ENCODE assay signal across 21 cellular contexts in the genomic region with DNA sequence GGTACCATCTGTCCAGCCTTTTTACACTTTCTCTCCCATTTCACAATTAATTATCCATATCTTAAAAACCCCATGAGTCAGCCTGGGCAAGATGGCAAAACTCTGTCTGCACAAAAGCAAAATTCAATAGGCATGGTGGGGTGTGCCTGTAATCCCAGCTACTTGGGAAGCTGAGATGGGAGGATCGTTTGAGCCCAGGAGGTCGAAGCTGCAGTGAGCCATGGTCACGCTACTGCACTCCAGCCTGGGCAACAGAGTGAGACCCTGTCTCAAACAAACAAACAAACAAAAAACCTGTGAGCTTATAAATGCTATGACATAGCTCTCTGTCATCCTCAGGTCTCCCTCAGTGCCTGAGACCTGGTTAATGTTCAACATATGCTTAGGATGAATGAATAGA.
"Had no signal": no experiment of that assay in that cellular context is flagged by ENCODE, and none has a peak within 500 bp of the region (broad histone marks: within the 10 kb centered on the region; RNA-seq: fewer than 3 reads in every experiment).

No MANE protein-coding gene starts in this region.

- H3K27ac Mint-ChIP-seq: activated CD8-positive, alpha-beta memory T cell treated with anti-CD3 and anti-CD28 coated beads, Interleukin-2, amount 10 ng/mL, durations not matched to agents 7 days and 5 days; activated CD8-positive, alpha-beta T cell treated with anti-CD3 and anti-CD28 coated beads, Interleukin-2, amount 10 ng/mL, durations not matched to agents 7 days and 5 days; activated naive CD8-positive, alpha-beta T cell; activated T-cell treated with anti-CD3 and anti-CD28 coated beads, Interleukin-2, amount 50 U/mL, for 72 hours; nephron had no signal

- H3K9me3 Mint-ChIP-seq: activated T-cell treated with anti-CD3 and anti-CD28 coated beads, Interleukin-2, amount 50 U/mL, for 72 hours; nephron had no signal

- DNase-seq: activated CD4-positive, alpha-beta T cell treated with anti-CD3 and anti-CD28 coated beads, Interleukin-2, amount 50 U/mL, for 1 hour; activated CD8-positive, alpha-beta memory T cell treated with anti-CD3 and anti-CD28 coated beads, Interleukin-2, amount 10 ng/mL, durations not matched to agents 7 days and 5 days; activated CD8-positive, alpha-beta T cell treated with anti-CD3 and anti-CD28 coated beads, Interleukin-2, amount 10 ng/mL, durations not matched to agents 7 days and 5 days; activated naive CD4-positive, alpha-beta T cell; activated T-cell treated with anti-CD3 and anti-CD28 coated beads, Interleukin-2, amount 50 U/mL, for 72 hours; aorta; body of pancreas; dermis blood vessel endothelial cell; effector CD4-positive, alpha-beta T cell; foreskin keratinocyte; left ventricle myocardium superior; posterior cingulate gyrus; right lobe of liver; stimulated activated CD4-positive, alpha-beta T cell treated with anti-CD3 and anti-CD28 coated beads, Interleukin-2, amount 100 ng/mL, for 48 hours; stimulated activated naive CD4-positive, alpha-beta T cell treated with Interleukin-2 at 50 U/mL for 16 hours; T-helper 17 cell; T1000; transverse colon had no signal

- H3K36me3 Mint-ChIP-seq: activated naive CD8-positive, alpha-beta T cell had no signal

- H3K27me3 Mint-ChIP-seq: activated CD8-positive, alpha-beta memory T cell treated with anti-CD3 and anti-CD28 coated beads, Interleukin-2, amount 10 ng/mL, durations not matched to agents 7 days and 5 days; activated naive CD8-positive, alpha-beta T cell; T-helper 17 cell had no signal

- H3K4me3 Mint-ChIP-seq: activated CD8-positive, alpha-beta memory T cell treated with anti-CD3 and anti-CD28 coated beads, Interleukin-2, amount 10 ng/mL, durations not matched to agents 7 days and 5 days; activated CD8-positive, alpha-beta T cell treated with anti-CD3 and anti-CD28 coated beads, Interleukin-2, amount 10 ng/mL, durations not matched to agents 7 days and 5 days; activated naive CD8-positive, alpha-beta T cell; activated T-cell treated with anti-CD3 and anti-CD28 coated beads, Interleukin-2, amount 50 U/mL, for 72 hours; nephron; T-helper 17 cell had no signal

- H3K27ac ChIP-seq: body of pancreas, esophagus muscularis mucosa, foreskin keratinocyte, right lobe of liver, transverse colon had no signal

- ATAC-seq: activated CD8-positive, alpha-beta memory T cell treated with anti-CD3 and anti-CD28 coated beads, Interleukin-2, amount 10 ng/mL, durations not matched to agents 7 days and 5 days; activated CD8-positive, alpha-beta T cell treated with anti-CD3 and anti-CD28 coated beads, Interleukin-2, amount 10 ng/mL, durations not matched to agents 7 days and 5 days; activated T-cell treated with anti-CD3 and anti-CD28 coated beads, Interleukin-2, amount 50 U/mL, for 72 hours; body of pancreas; foreskin keratinocyte; left ventricle myocardium superior; right lobe of liver; T-helper 17 cell had no signal
